ENCODE assay signal across 22 cellular contexts in genomic region chr14:56107615-56108014, GRCh38. TPM values are rescaled to one million over a fixed set of nuclear protein-coding genes. Genes with fewer than 3 reads are reported as not detected.
DNase-seq lines count a peak whose midpoint lies in the region; ATAC-seq, FAIRE-seq and TF ChIP-seq lines count a peak whose summit lies in the region.
"Had no signal": no experiment of that assay in that cellular context is flagged by ENCODE, and none has a peak within 500 bp of the region (broad histone marks: within the 10 kb centered on the region; RNA-seq: fewer than 3 reads in every experiment).

No MANE protein-coding gene starts in this region.

- H4K91ac ChIP-seq in neuronal stem cell (ENCODE audit: low read depth, low read length, poor library complexity): no peak overlapping the region

- H3K4me1 ChIP-seq in body of pancreas (peaks cover 17% of the 10 kb centered on the region), liver (ENCODE audit: control insufficient read depth in 4 of 4, insufficient read depth in 4 of 4, low read length in 3 of 4) (no peaks in the 10 kb centered on the region), pancreas (peaks cover 6 to 8% (median 7%) of the 10 kb centered on the region in 3 donors), neuronal stem cell (ENCODE audit: control insufficient read depth in 2 of 2, insufficient read depth in 1 of 2, low read depth in 1 of 2, low read length in 2 of 2) (peaks cover 0 to 3% of the 10 kb centered on the region in 2 donors)
- H3K4me1 ChIP-seq: BLaER1, HAP-1 had no signal

- H4K8ac ChIP-seq in neuronal stem cell (ENCODE audit: low read depth, low read length): no peak overlapping the region

- H3K79me1 ChIP-seq in neuronal stem cell (ENCODE audit: low read depth, low read length): no peaks in the 10 kb centered on the region

- H3K9ac ChIP-seq in liver (ENCODE audit: low read depth in 1 of 2, low read length in 2 of 2) (no peak overlapping the region), neuronal stem cell (ENCODE audit: low read depth, low read length, poor library complexity) (no peak overlapping the region)
- H3K9ac ChIP-seq: BLaER1 had no signal

- TF ChIP-seq RAD21 in liver (IDR thresholded peaks at IDR 0.05): no peak

- no peak overlapping the region for H2AK5ac ChIP-seq in neuronal stem cell (ENCODE audit: low read depth, low read length)

- no peak overlapping the region for H3K18ac ChIP-seq in neuronal stem cell (ENCODE audit: low read length)

- H3K9me3 ChIP-seq in body of pancreas: no peaks in the 10 kb centered on the region
- H3K9me3 ChIP-seq in liver (ENCODE audit: control insufficient read depth in 4 of 4, low read length in 3 of 4): no peaks in the 10 kb centered on the region
- no peaks in the 10 kb centered on the region for H3K9me3 ChIP-seq in pancreas
- no peaks in the 10 kb centered on the region for H3K9me3 ChIP-seq in neuronal stem cell (replicated peaks in 1 of 2; ENCODE audit: control insufficient read depth in 2 of 2, insufficient read depth in 1 of 2, low read depth in 1 of 2, low read length in 2 of 2)
- H3K9me3 ChIP-seq: Caco-2, HAP-1 had no signal

- FAIRE-seq in pancreas (lab: Jason Lieb, UNC): no peak
- FAIRE-seq: A204.1, G401.6, GM12878, GM19239, H54 had no signal

- WGBS in body of pancreas, 2 donors: 35 to 45% methylated on average over 5 of the region's 5 CpGs
- WGBS in liver: 58% methylated on average over 5 of the region's 5 CpGs
- WGBS in pancreas, 2 donors: 35% methylated on average over 5 of the region's 5 CpGs
- WGBS in neuronal stem cell (ENCODE audit: extremely low coverage in 2 of 2, insufficient read length in 2 of 2, insufficient replicate concordance in 1 of 2), 2 donors: no CpG with 5 or more reads among the region's 5 CpGs

- H3K4me3 ChIP-seq in body of pancreas (no peak overlapping the region), liver (ENCODE audit: low read depth in 1 of 3, low read length in 3 of 3) (no peak overlapping the region), pancreas (no peak overlapping the region), neuronal stem cell (ENCODE audit: low read length in 2 of 2) (no peak overlapping the region)
- H3K4me3 ChIP-seq: BLaER1, GM12878, GM23338, HAP-1 had no signal

- H2BK15ac ChIP-seq in neuronal stem cell (ENCODE audit: low read length): no peak overlapping the region

- H2BK5ac ChIP-seq in neuronal stem cell (ENCODE audit: low read length): no peak overlapping the region

- H3K4ac ChIP-seq in neuronal stem cell (ENCODE audit: low read length): no peak overlapping the region

- TF ChIP-seq POLR2A in body of pancreas (IDR thresholded peaks at IDR 0.05): no peak

- TF ChIP-seq CTCF in body of pancreas (IDR thresholded peaks at IDR 0.05) (no peak), liver (IDR thresholded peaks at IDR 0.05; ENCODE audit: low read depth, low read length, missing input control) (no peak), pancreas (IDR thresholded peaks at IDR 0.05) (no peak)

- no peak overlapping the region for H3K14ac ChIP-seq in neuronal stem cell (ENCODE audit: low read length)

- H3K23ac ChIP-seq in neuronal stem cell (ENCODE audit: low read depth, low read length, poor library complexity): no peak overlapping the region

- no peaks in the 10 kb centered on the region for H3K36me3 ChIP-seq in body of pancreas (replicated peaks in 1 of 2; ENCODE audit: insufficient read depth in 1 of 2, low read depth in 2 of 2)
- no peaks in the 10 kb centered on the region for H3K36me3 ChIP-seq in liver (ENCODE audit: control insufficient read depth in 4 of 4, insufficient read depth in 3 of 4, low read depth in 1 of 4, low read length in 3 of 4)
- no peaks in the 10 kb centered on the region for H3K36me3 ChIP-seq in pancreas
- no peaks in the 10 kb centered on the region for H3K36me3 ChIP-seq in neuronal stem cell (replicated peaks in 1 of 2; ENCODE audit: control insufficient read depth in 2 of 2, insufficient read depth in 2 of 2, low read length in 2 of 2)
- H3K36me3 ChIP-seq: BLaER1, HAP-1 had no signal

- H2BK12ac ChIP-seq in neuronal stem cell (ENCODE audit: low read length): no peak overlapping the region

- peak; percentile 40 to 74 (median 56) for DNase-seq in body of pancreas
- DNase-seq in left colon: no peak
- DNase-seq in pancreas: peak in 3 of 6 donors; percentile 47 to 61 (median 59)
- DNase-seq in NAMALWA (ENCODE audit: low spot score): no peak
- no peak for DNase-seq in neuronal stem cell (ENCODE audit: low spot score)
- DNase-seq in stimulated activated CD4-positive, alpha-beta T cell treated with anti-CD3 and anti-CD28 coated beads, Interleukin-4, amount 100 ng/mL, for 24 hours: no peak
- DNase-seq: Caco-2; CD4-positive, CD25-positive, alpha-beta regulatory T cell; CD8-positive, alpha-beta T cell; DMS153; DND-41 had no signal

- no peak overlapping the region for H2BK120ac ChIP-seq in neuronal stem cell (ENCODE audit: low read depth, low read length)

- H3K27ac ChIP-seq in body of pancreas: peak overlapping the region; percentile 18 to 71 (median 42)
- H3K27ac ChIP-seq in liver (ENCODE audit: low read depth in 1 of 2, low read length in 2 of 2): no peak overlapping the region
- peak overlapping the region in 3 of 4 donors; percentile 1 to 30 (median 24) for H3K27ac ChIP-seq in pancreas
- no peak overlapping the region for H3K27ac ChIP-seq in neuronal stem cell (replicated peaks; ENCODE audit: low read length)
- H3K27ac ChIP-seq: 22Rv1, BLaER1, C4-2B had no signal

- ATAC-seq in body of pancreas: peak; percentile 86
- peak; percentile 34 for ATAC-seq in left colon
- peak; percentile 90 to 97 (median 95) for ATAC-seq in pancreas
- ATAC-seq: CD8-positive, alpha-beta T cell; GM12878; GM23338 had no signal

- intact Hi-C loops in body of pancreas (cut with DNase I): no loop called here
- intact Hi-C loops in left colon (cut with DNase I, micrococcal nuclease): no loop called here
- intact Hi-C loops in pancreas (cut with DNase I): no loop called here

- H2AFZ ChIP-seq in neuronal stem cell (ENCODE audit: low read length): no peak overlapping the region
- H2AFZ ChIP-seq: GM23338 had no signal

- no peak overlapping the region for H3K4me2 ChIP-seq in neuronal stem cell (ENCODE audit: insufficient read depth, low read length, poor library complexity, severe bottlenecking)
- H3K4me2 ChIP-seq: BLaER1, GM23338 had no signal

- no peaks in the 10 kb centered on the region for H3K27me3 ChIP-seq in body of pancreas
- no peaks in the 10 kb centered on the region for H3K27me3 ChIP-seq in liver (ENCODE audit: control insufficient read depth in 4 of 4, insufficient read depth in 4 of 4, low read length in 3 of 4)
- no peaks in the 10 kb centered on the region for H3K27me3 ChIP-seq in pancreas
- H3K27me3 ChIP-seq in neuronal stem cell (ENCODE audit: control insufficient read depth in 3 of 3, insufficient read depth in 3 of 3, low read depth in 1 of 3, low read length in 3 of 3): no peaks in the 10 kb centered on the region
- H3K27me3 ChIP-seq: BLaER1 had no signal

TF ChIP-seq in liver, 16 proteins besides CTCF, POLR2A, EP300 and RAD21:
- TF ChIP-seq EGR1 (IDR thresholded peaks at IDR 0.05; ENCODE audit: low read depth in 2 of 2) (no peak), YY1 (IDR thresholded peaks at IDR 0.05) (peak; percentile 27)

RNA-seq across cellular contexts. Expression of gene PELI2, which starts 10.6 kb away (rescaled TPM):
- 10 to 100 TPM; 31.6 to 41.8 TPM for total RNA-seq in body of pancreas
- total RNA-seq in left colon: 10 to 100 TPM; 12.2 to 22.7 TPM
- total RNA-seq in liver: 1 to 10 TPM; 1.6 to 2.9 TPM
- under 1 TPM; 0.68 to 0.74 TPM for polyA plus RNA-seq in liver
- 10 to 100 TPM; 27.0 to 46.6 (median 36.7) TPM for total RNA-seq in pancreas
- 10 to 100 TPM in 1 of 2 donors, 1 to 10 TPM in 1; 6.0 to 10.7 TPM for polyA plus RNA-seq in pancreas
- polyA plus RNA-seq in neuronal stem cell (2013, experiment 1 of 2): 11.8 TPM
- 11.2 TPM for polyA plus RNA-seq in neuronal stem cell (2013, experiment 2 of 2)

Comparison
In these comparisons a context has a peak if more than half of its experiments do, and no peak if none do; other contexts are left out.
1. ATAC-seq: peak in every context shown above with its lines; median percentile 95 in pancreas; 86 in body of pancreas; 34 in left colon.
2. DNase-seq: peak in body of pancreas (4 of 4); none in left colon (0 of 2), NAMALWA (single experiment), neuronal stem cell (single experiment) and stimulated activated CD4-positive, alpha-beta T cell treated with anti-CD3 and anti-CD28 coated beads, Interleukin-4, amount 100 ng/mL, for 24 hours (single experiment).
3. H3K27ac ChIP-seq: peak in body of pancreas (4 of 4) and pancreas (3 of 4); none in liver (0 of 2) and neuronal stem cell (single experiment).